8 cellular contexts compared by ENCODE assay signal in genomic region chr20:37316116-37316774, GRCh38. TPM values are rescaled to one million over a fixed set of nuclear protein-coding genes. Genes with fewer than 3 reads are reported as not detected.
DNase-seq lines count a peak whose midpoint lies in the region; ATAC-seq and TF ChIP-seq lines count a peak whose summit lies in the region.

No MANE protein-coding gene starts in this region.

- intact Hi-C loops in breast epithelium (cut with DNase I; ENCODE audit: low total_unique reads) (no loop called here), gastrocnemius medialis (cut with DNase I; ENCODE audit: low total_unique reads) (no loop called here), Calu3 (cut with micrococcal nuclease; ENCODE audit: unreplicated experiment) (no loop called here)

- POLR2A ChIA-PET in SK-N-SH (lab: Yijun Ruan, JAX), result no interaction called here

- no peaks in the 10 kb centered on the region for H3F3A ChIP-seq in Loucy (ENCODE audit: low read depth)
- H3F3A ChIP-seq in SK-N-SH (replicated peaks; ENCODE audit: insufficient read depth), result no peaks in the 10 kb centered on the region

- in situ Hi-C loops in gastrocnemius medialis (cut with MboI; ENCODE audit: low sequenced_read_pairs in 4 of 4), result no loop called here
- in situ Hi-C loops in ACHN (cut with HindIII; ENCODE audit: low pct_ligation_motif_present, low pct_unique_long_range_greater_than_20kb, low sequenced_read_pairs), result no loop called here

- no peak for TF ChIP-seq CTCF in Loucy (conservative IDR thresholded peaks at IDR 0.05; ENCODE audit: low read length)
- TF ChIP-seq CTCF in breast epithelium (IDR thresholded peaks at IDR 0.05), result no peak
- no peak for TF ChIP-seq CTCF in gastrocnemius medialis (IDR thresholded peaks at IDR 0.05 in 4 of 5, conservative IDR thresholded peaks at IDR 0.05 in 1 of 5)
- no peak for TF ChIP-seq CTCF in SK-N-SH (IDR thresholded peaks at IDR 0.05)
- TF ChIP-seq CTCF in Calu3 (IDR thresholded peaks at IDR 0.05; ENCODE audit: unreplicated experiment), result no peak

- H3K9me2 ChIP-seq in Loucy (replicated peaks; ENCODE audit: low read depth, low read length) (no peaks in the 10 kb centered on the region), SK-N-SH (no peaks in the 10 kb centered on the region)

- H3K36me3 ChIP-seq in Loucy (ENCODE audit: insufficient read depth, low read length), result peaks cover 37% of the 10 kb centered on the region; the same call in 1 of the 2 replicates
- no peaks in the 10 kb centered on the region for H3K36me3 ChIP-seq in breast epithelium
- peaks cover 0 to 14% of the 10 kb centered on the region in 2 donors for H3K36me3 ChIP-seq in gastrocnemius medialis
- peaks cover 0 to 24% of the 10 kb centered on the region in 2 experiments for H3K36me3 ChIP-seq in SK-N-SH (replicated peaks in 1 of 2; ENCODE audit: control insufficient read depth in 1 of 2, insufficient read depth in 2 of 2, low read length in 1 of 2)

- no TSS peak for BruUV-seq in Calu3 (replicated peaks; lab: Mats Ljungman, UMichigan)

- no peak for TF ChIP-seq EP300 in SK-N-SH (IDR thresholded peaks at IDR 0.05; ENCODE audit: borderline replicate concordance in 1 of 2, low read depth in 1 of 2, low read length in 1 of 2)

- H3K4me1 Mint-ChIP-seq in Calu3 (ENCODE audit: low read depth, unreplicated experiment), result peaks cover 8% of the 10 kb centered on the region

- H3K27ac ChIP-seq in breast epithelium (peak overlapping the region; percentile 83 to 95), gastrocnemius medialis (peak overlapping the region; percentile 74 to 79 (median 74)), SK-N-SH (ENCODE audit: low read depth in 2 of 2, low read length in 1 of 2) (peak overlapping the region in 1 of 2 experiments; percentile 98; a peak in 2 of 4 replicates)

- H3K9me3 Mint-ChIP-seq in Calu3 (ENCODE audit: low read depth, unreplicated experiment), result no peaks in the 10 kb centered on the region

- H3K4me3 Mint-ChIP-seq in Calu3 (ENCODE audit: low read depth, unreplicated experiment), result no peak overlapping the region

- H3K9ac ChIP-seq in Loucy (ENCODE audit: low read depth, low read length, poor library complexity, severe bottlenecking) (peak overlapping the region; percentile 62), SK-N-SH (no peak overlapping the region)

- H3K36me3 Mint-ChIP-seq in Calu3 (ENCODE audit: insufficient read depth, unreplicated experiment), result peaks cover 15% of the 10 kb centered on the region

- CTCF ChIA-PET in SK-N-SH (lab: Yijun Ruan, JAX) (interaction anchor here (0.9 to 5.2 kb wide), 5 partner anchors 10 to 120 kb away, joined by 3 to 21 read pairs (median 3); partner anchors contain the start of gene MANBAL), Calu3 (lab: Charles Lee) (no interaction called here)

- no peak overlapping the region for H3K27ac Mint-ChIP-seq in Calu3 (ENCODE audit: unreplicated experiment)

- H3K4me1 ChIP-seq in Loucy (ENCODE audit: insufficient read depth, low read length, poor library complexity, severe bottlenecking) (peaks cover 24% of the 10 kb centered on the region), breast epithelium (peaks cover 11 to 21% of the 10 kb centered on the region in 2 donors), gastrocnemius medialis (peaks cover 10 to 30% of the 10 kb centered on the region in 2 donors), SK-N-SH (ENCODE audit: control insufficient read depth in 1 of 2, insufficient read depth in 2 of 2, low read depth in 1 of 2, low read length in 1 of 2) (peaks cover 0 to 75% of the 10 kb centered on the region in 2 experiments; a peak in 2 of 4 replicates)

- peak; percentile 61 for ATAC-seq in GM21526 (IDR thresholded peaks at IDR 0.05; ENCODE audit: low FRiP score, unreplicated experiment)
- no peak for ATAC-seq in gastrocnemius medialis

- TF ChIP-seq POLR2A in breast epithelium (IDR thresholded peaks at IDR 0.05) (no peak), gastrocnemius medialis (IDR thresholded peaks at IDR 0.05) (no peak)

- H4K20me1 ChIP-seq in Loucy (ENCODE audit: insufficient read depth, low read length, poor library complexity, severe bottlenecking) (peaks cover 3% of the 10 kb centered on the region), SK-N-SH (ENCODE audit: insufficient read depth) (0 out of 2 replicates have a peak, but pooled peaks cover 5% of the 10 kb centered on the region)

- peak overlapping the region; percentile 63 for H3K4me2 ChIP-seq in Loucy (ENCODE audit: low read depth, low read length, poor library complexity, severe bottlenecking)
- no peak overlapping the region for H3K4me2 ChIP-seq in SK-N-SH

- no peaks in the 10 kb centered on the region for H3K27me3 Mint-ChIP-seq in Calu3 (ENCODE audit: unreplicated experiment)

- H3K79me2 ChIP-seq in Loucy (ENCODE audit: insufficient read depth, low read length), result peaks cover 8% of the 10 kb centered on the region; the same call in 1 of the 2 replicates
- peaks cover 18% of the 10 kb centered on the region for H3K79me2 ChIP-seq in SK-N-SH (ENCODE audit: insufficient read depth)

- 97% methylated on average over 15 of the region's 15 CpGs for WGBS in SK-N-SH (ENCODE audit: low lambda C conversion rate)

- DNase-seq in GDM1 (lab: John Stamatoyannopoulos, UW) (peak; percentile 84), breast epithelium (ENCODE audit: low spot score in 2 of 2) (no peak), gastrocnemius medialis (no peak), ACHN (no peak), SK-N-SH (no peak), Calu3 (no peak)

- no peaks in the 10 kb centered on the region for H3K9me3 ChIP-seq in Loucy (ENCODE audit: insufficient read depth, low read depth, low read length)
- H3K9me3 ChIP-seq in breast epithelium, result no peaks in the 10 kb centered on the region
- H3K9me3 ChIP-seq in gastrocnemius medialis, result no peaks in the 10 kb centered on the region
- no peaks in the 10 kb centered on the region for H3K9me3 ChIP-seq in SK-N-SH

- H3K4me3 ChIP-seq in Loucy (ENCODE audit: low read length, poor library complexity, severe bottlenecking) (peak overlapping the region; percentile 23), breast epithelium (no peak overlapping the region), gastrocnemius medialis (no peak overlapping the region), SK-N-SH (ENCODE audit: low read depth in 2 of 2, low read length in 1 of 2) (no peak overlapping the region)

- H3K27me3 ChIP-seq in Loucy (ENCODE audit: insufficient read depth, low read length, poor library complexity, severe bottlenecking), result no peaks in the 10 kb centered on the region
- H3K27me3 ChIP-seq in breast epithelium, result no peaks in the 10 kb centered on the region
- no peaks in the 10 kb centered on the region for H3K27me3 ChIP-seq in gastrocnemius medialis
- no peaks in the 10 kb centered on the region for H3K27me3 ChIP-seq in SK-N-SH (ENCODE audit: insufficient read depth)

- TF ChIP-seq RAD21 in SK-N-SH (IDR thresholded peaks at IDR 0.05; ENCODE audit: low read length), result no peak

- no peak overlapping the region for H2AFZ ChIP-seq in Loucy (ENCODE audit: low read length)
- no peak overlapping the region for H2AFZ ChIP-seq in SK-N-SH (ENCODE audit: low read depth)

TF ChIP-seq in SK-N-SH, 30 proteins besides CTCF, POLR2A, EP300 and RAD21 (continues in another document):
- TF ChIP-seq MXI1 (IDR thresholded peaks at IDR 0.05; ENCODE audit: low read depth, low read length), result no peak
- no peak for TF ChIP-seq YY1 (IDR thresholded peaks at IDR 0.05; ENCODE audit: low read depth)
- no peak for TF ChIP-seq FOXM1 (IDR thresholded peaks at IDR 0.05; ENCODE audit: low read depth)
- no peak for TF ChIP-seq REST (IDR thresholded peaks at IDR 0.05; ENCODE audit: low read depth, low read length)
- no peak for TF ChIP-seq GATA2 (CRISPR knock-in tag; IDR thresholded peaks at IDR 0.05)
- TF ChIP-seq FOXJ3 (CRISPR knock-in tag; IDR thresholded peaks at IDR 0.05), result no peak
- TF ChIP-seq TAF1 (IDR thresholded peaks at IDR 0.05; ENCODE audit: borderline replicate concordance, low read depth, low read length), result no peak

RNA-seq across cellular contexts. Expression of gene MANBAL, which starts 26.8 kb away (rescaled TPM):
- total RNA-seq in breast epithelium (10 to 100 TPM; 31.8 to 42.0 (median 34.7) TPM), gastrocnemius medialis (10 to 100 TPM in 1 of 4 donors, 1 to 10 TPM in 3; 6.6 to 11.8 (median 7.5) TPM), Calu3 (2022) (77.0 and 77.2 TPM in 2 replicates)
- polyA plus RNA-seq in SK-N-SH (2012; rRNA removed), result 105 and 141 TPM in 2 replicates
- polyA plus RNA-seq in SK-N-SH (2012; cell fraction: cytosol; rRNA removed), result 96.7 and 125 TPM in 2 replicates
- 67.4 and 78.5 TPM in 2 replicates for polyA plus RNA-seq in SK-N-SH (2012; cell fraction: nucleus; rRNA removed)

RNA-seq across cellular contexts. Expression of gene SRC, which starts 29.7 kb away (rescaled TPM):
- total RNA-seq in breast epithelium (10 to 100 TPM; 12.8 to 25.6 (median 20.6) TPM), gastrocnemius medialis (1 to 10 TPM; 1.0 to 2.3 (median 1.8) TPM), Calu3 (2022) (185 and 203 TPM in 2 replicates)
- polyA plus RNA-seq in SK-N-SH (2012; rRNA removed), result 23.8 and 25.6 TPM in 2 replicates
- polyA plus RNA-seq in SK-N-SH (2012; cell fraction: cytosol; rRNA removed), result 9.6 and 17.1 TPM in 2 replicates
- polyA plus RNA-seq in SK-N-SH (2012; cell fraction: nucleus; rRNA removed), result 49.2 and 58.8 TPM in 2 replicates

RNA-seq across cellular contexts. Expression of gene GHRH, which starts 54.6 kb away (rescaled TPM):
- not detected for total RNA-seq in breast epithelium
- not detected for total RNA-seq in gastrocnemius medialis
- not detected in 2 replicates for polyA plus RNA-seq in SK-N-SH (2012; rRNA removed)
- polyA plus RNA-seq in SK-N-SH (2012; cell fraction: cytosol; rRNA removed), result not detected in 2 replicates
- polyA plus RNA-seq in SK-N-SH (2012; cell fraction: nucleus; rRNA removed), result not detected in 2 replicates
- total RNA-seq in Calu3 (2022), result not detected in 2 replicates

Comparison
In these comparisons a context has a peak if more than half of its experiments do, and no peak if none do; other contexts are left out.
1. RNA of gene SRC, which starts 29.7 kb away (total RNA-seq): 185 to 203 TPM in Calu3 and 12.8 to 25.6 TPM in breast epithelium; 1.0 to 2.3 TPM in gastrocnemius medialis; every median in the first group is over 4 times any median in the second.